15 cellular contexts compared by ENCODE assay signal in the genomic region with DNA sequence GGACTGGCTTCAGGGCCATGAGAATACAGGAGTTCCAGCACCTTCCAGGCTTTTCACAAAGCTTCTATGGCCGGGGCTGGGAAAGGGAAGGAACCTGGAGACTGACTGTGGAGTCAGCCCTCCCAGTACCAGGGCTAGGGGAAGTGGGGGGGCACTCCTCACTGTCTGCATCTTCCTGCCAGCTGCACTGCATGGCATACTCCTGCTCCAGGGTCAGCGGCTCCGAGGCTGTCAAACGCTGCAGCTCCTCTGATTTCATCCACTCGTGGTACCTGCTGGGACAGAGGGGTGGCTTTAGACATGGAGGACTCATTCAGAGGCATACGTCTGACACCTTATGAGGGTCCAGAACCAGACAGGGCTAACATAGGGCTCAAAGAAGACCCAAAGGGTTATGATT. TPM values are rescaled to one million over a fixed set of nuclear protein-coding genes. Genes with fewer than 3 reads are reported as not detected.
DNase-seq lines count a peak whose midpoint lies in the region; ATAC-seq and TF ChIP-seq lines count a peak whose summit lies in the region.
"Had no signal": no experiment of that assay in that cellular context is flagged by ENCODE, and none has a peak within 500 bp of the region (broad histone marks: within the 10 kb centered on the region; RNA-seq: fewer than 3 reads in every experiment).

No MANE protein-coding gene starts in this region.

- H3K9me3 Mint-ChIP-seq in CD4-positive, CD25-positive, alpha-beta regulatory T cell: peaks cover 0 to 2% (median 0%) of the 10 kb centered on the region in 7 donors
- H3K9me3 Mint-ChIP-seq in nephron progenitor cell: no peaks in the 10 kb centered on the region

- no peak for TF ChIP-seq RAD21 in HCT116 (IDR thresholded peaks at IDR 0.05; ENCODE audit: low read depth)

- intact Hi-C loops in HCT116 (cut with micrococcal nuclease): no loop called here
- intact Hi-C loops in adrenal gland (cut with DNase I): no loop called here

- CTCF ChIA-PET in HCT116 (lab: Charles Lee): interaction anchor here (1.3 to 4.8 kb wide), 3 partner anchors 28 to 116 kb away, joined by 3 to 55 read pairs (median 20); no protein-coding TSS in a partner anchor

- peaks cover 4 to 64% (median 40%) of the 10 kb centered on the region in 4 donors for H3K4me1 Mint-ChIP-seq in CD4-positive, CD25-positive, alpha-beta regulatory T cell
- peaks cover 42% of the 10 kb centered on the region for H3K4me1 Mint-ChIP-seq in nephron progenitor cell

- no peaks in the 10 kb centered on the region for H3K9me2 ChIP-seq in HCT116 (ENCODE audit: insufficient read depth)

- H3K36me3 Mint-ChIP-seq in CD4-positive, CD25-positive, alpha-beta regulatory T cell: peaks cover 37% of the 10 kb centered on the region
- peaks cover 33% of the 10 kb centered on the region for H3K36me3 Mint-ChIP-seq in nephron progenitor cell (ENCODE audit: low read depth)

- TF ChIP-seq POLR2A in HCT116 (IDR thresholded peaks at IDR 0.05; ENCODE audit: borderline replicate concordance, extremely low read depth, insufficient read depth, insufficient read length) (no peak), adrenal gland (IDR thresholded peaks at IDR 0.05) (no peak), erythroblast (IDR thresholded peaks at IDR 0.05; ENCODE audit: low read length) (no peak)

- H3K36me3 ChIP-seq in CD4-positive, CD25-positive, alpha-beta regulatory T cell (ENCODE audit: control insufficient read depth, insufficient read depth, low read length): peaks cover 42% of the 10 kb centered on the region
- peaks cover 15 to 47% of the 10 kb centered on the region in 2 experiments; a peak in 3 of 4 replicates for H3K36me3 ChIP-seq in HCT116 (ENCODE audit: control insufficient read depth in 1 of 2, insufficient read depth in 2 of 2, low read length in 2 of 2)
- H3K36me3 ChIP-seq in adrenal gland (replicated peaks in 1 of 2): peaks cover 0 to 41% of the 10 kb centered on the region in 2 donors
- H3K36me3 ChIP-seq: cardiac muscle cell had no signal

- H3K27me3 ChIP-seq in CD4-positive, CD25-positive, alpha-beta regulatory T cell (ENCODE audit: control insufficient read depth, insufficient read depth, low read length): no peaks in the 10 kb centered on the region
- no peaks in the 10 kb centered on the region for H3K27me3 ChIP-seq in HCT116 (ENCODE audit: insufficient read depth, low read length)
- no peaks in the 10 kb centered on the region for H3K27me3 ChIP-seq in adrenal gland
- H3K27me3 ChIP-seq: cardiac muscle cell, left lung, SJSA1, testis had no signal

- ATAC-seq in CD4-positive, CD25-positive, alpha-beta regulatory T cell (ENCODE audit: low read depth in 2 of 2): no peak
- ATAC-seq in HCT116: no peak
- ATAC-seq: left lung had no signal

- POLR2A ChIA-PET in HCT116 (lab: Charles Lee): no interaction called here

- H3K4me2 ChIP-seq in HCT116 (ENCODE audit: low read length): no peak overlapping the region

- no peak overlapping the region for H3K9ac ChIP-seq in HCT116 (ENCODE audit: low read length)

- H3K4me3 Mint-ChIP-seq in CD4-positive, CD25-positive, alpha-beta regulatory T cell: peak overlapping the region in 3 of 4 donors; percentile 15 to 87 (median 70)
- peak overlapping the region; percentile 70 for H3K4me3 Mint-ChIP-seq in nephron progenitor cell

- BruUV-seq in HCT116 (replicated peaks; lab: Mats Ljungman, UMichigan): no TSS peak

- no peaks in the 10 kb centered on the region for H3K27me3 Mint-ChIP-seq in CD4-positive, CD25-positive, alpha-beta regulatory T cell
- H3K27me3 Mint-ChIP-seq in nephron progenitor cell (ENCODE audit: low read depth, poor library complexity): no peaks in the 10 kb centered on the region

- WGBS in adrenal gland, 4 donors: 20 to 53% (median 44%) methylated on average over 1 to 6 of the region's 6 CpGs

- H3K79me2 ChIP-seq in HCT116 (ENCODE audit: insufficient read depth, low read length): peaks cover 55% of the 10 kb centered on the region

- DNase-seq in CD4-positive, CD25-positive, alpha-beta regulatory T cell: no peak
- DNase-seq in HCT116 (ENCODE audit: low read depth, low spot score): no peak
- peak in 5 of 7 donors; percentile 38 to 74 (median 61) for DNase-seq in adrenal gland
- no peak for DNase-seq in nephron progenitor cell
- no peak for DNase-seq in erythroblast (lab: John Stamatoyannopoulos, UW)
- no peak for DNase-seq in Kasumi-1 (lab: John Stamatoyannopoulos, UW)
- DNase-seq in stimulated activated CD4-positive, alpha-beta T cell treated with anti-CD3 and anti-CD28 coated beads, Interleukin-12 subunit alpha, Interleukin-12 subunit beta, amount 100 ng/mL, for 4 hours: no peak
- DNase-seq: activated naive CD4-positive, alpha-beta T cell treated with anti-CD3 and anti-CD28 coated beads, Interleukin-2, amount 50 U/mL, for 16 hours; C1 segment of cervical spinal cord; effector CD8-positive, alpha-beta T cell; left lung; NCI-H510A; testis had no signal

- TF ChIP-seq CTCF in HCT116 (IDR thresholded peaks at IDR 0.05 in 2 of 3, conservative IDR thresholded peaks at IDR 0.05 in 1 of 3; ENCODE audit: borderline replicate concordance in 1 of 3, insufficient read depth in 1 of 3, low read depth in 2 of 3, low read length in 2 of 3): no peak
- no peak for TF ChIP-seq CTCF in adrenal gland (IDR thresholded peaks at IDR 0.05)
- TF ChIP-seq CTCF in nephron progenitor cell (IDR thresholded peaks at IDR 0.05): no peak

- H3K27ac Mint-ChIP-seq in CD4-positive, CD25-positive, alpha-beta regulatory T cell: peak overlapping the region; percentile 26 to 82 (median 36)
- peak overlapping the region; percentile 36 for H3K27ac Mint-ChIP-seq in nephron progenitor cell

- H4K20me1 ChIP-seq in HCT116 (ENCODE audit: insufficient read depth): no peaks in the 10 kb centered on the region

- H3K9me3 ChIP-seq in CD4-positive, CD25-positive, alpha-beta regulatory T cell (ENCODE audit: control insufficient read depth in 2 of 2, low read length in 2 of 2): no peaks in the 10 kb centered on the region
- H3K9me3 ChIP-seq in HCT116 (ENCODE audit: control insufficient read depth in 1 of 2, insufficient read depth in 1 of 2, low read depth in 1 of 2, low read length in 2 of 2): no peaks in the 10 kb centered on the region
- no peaks in the 10 kb centered on the region for H3K9me3 ChIP-seq in adrenal gland (replicated peaks in 1 of 3)
- H3K9me3 ChIP-seq: left lung, SJSA1, testis had no signal

- H3K4me3 ChIP-seq in CD4-positive, CD25-positive, alpha-beta regulatory T cell (ENCODE audit: low read depth, low read length): no peak overlapping the region
- H3K4me3 ChIP-seq in HCT116 (replicated peaks in 1 of 2; ENCODE audit: low read depth in 1 of 2, low read length in 2 of 2) (no peak overlapping the region), adrenal gland (no peak overlapping the region)
- H3K4me3 ChIP-seq: cardiac muscle cell, left lung, SJSA1, testis had no signal

- peak overlapping the region; percentile 31 for H3K27ac ChIP-seq in CD4-positive, CD25-positive, alpha-beta regulatory T cell (ENCODE audit: insufficient read depth, low read length, poor library complexity, severe bottlenecking)
- H3K27ac ChIP-seq in HCT116 (ENCODE audit: low read depth, low read length) (peak overlapping the region; percentile 22; the same call in 1 of the 2 replicates), adrenal gland (peak overlapping the region in 4 of 5 donors; percentile 20 to 89 (median 80))
- H3K27ac ChIP-seq: cardiac muscle cell, left lung, SJSA1, testis had no signal

- H3K4me1 ChIP-seq in CD4-positive, CD25-positive, alpha-beta regulatory T cell (ENCODE audit: control insufficient read depth, insufficient read depth, low read length, poor library complexity, severe bottlenecking): peaks cover 33% of the 10 kb centered on the region
- peaks cover 9 to 21% of the 10 kb centered on the region in 2 experiments for H3K4me1 ChIP-seq in HCT116 (ENCODE audit: control insufficient read depth in 1 of 2, insufficient read depth in 2 of 2, low read length in 2 of 2)
- H3K4me1 ChIP-seq in adrenal gland (replicated peaks in 1 of 2): peaks cover 52 to 57% of the 10 kb centered on the region in 2 donors

- H2AFZ ChIP-seq in HCT116 (ENCODE audit: low read depth, low read length, poor library complexity, severe bottlenecking): no peak overlapping the region

- RAD21 ChIA-PET in HCT116 (lab: Charles Lee; ENCODE audit: low non-redundant PET in 1 of 2, low total read pairs in 2 of 2, uncharacterized antibody in 2 of 2, unreplicated experiment in 2 of 2): no interaction called here

TF ChIP-seq in HCT116, 20 proteins besides CTCF, POLR2A, EP300 and RAD21:
- TF ChIP-seq YY1 (IDR thresholded peaks at IDR 0.05; ENCODE audit: extremely low read depth, insufficient replicate concordance, low read depth, low read length) (no peak), JUND (IDR thresholded peaks at IDR 0.05) (no peak), ZNF274 (IDR thresholded peaks at IDR 0.05; ENCODE audit: low read depth, low read length) (no peak)
- TF ChIP-seq, protein P1, sequence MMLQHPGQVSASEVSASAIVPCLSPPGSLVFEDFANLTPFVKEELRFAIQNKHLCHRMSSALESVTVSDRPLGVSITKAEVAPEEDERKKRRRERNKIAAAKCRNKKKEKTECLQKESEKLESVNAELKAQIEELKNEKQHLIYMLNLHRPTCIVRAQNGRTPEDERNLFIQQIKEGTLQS (IDR thresholded peaks at IDR 0.05): no peak

RNA-seq across cellular contexts. Expression of a gene that starts 2.7 kb away (rescaled TPM):
- total RNA-seq in CD4-positive, CD25-positive, alpha-beta regulatory T cell: 35.4 TPM
- 10 to 100 TPM; 16.2 to 22.0 (median 17.7) TPM for polyA plus RNA-seq in CD4-positive, CD25-positive, alpha-beta regulatory T cell
- 88.7 TPM for total RNA-seq in HCT116 (2021; ENCODE audit: unreplicated experiment)
- polyA plus RNA-seq in HCT116 (2012): 67.7 and 68.5 TPM in 2 replicates
- 100 to 1,000 TPM in 1 of 8 donors, 10 to 100 TPM in 7; 23.1 to 149 (median 62.4) TPM for total RNA-seq in adrenal gland
- polyA plus RNA-seq in adrenal gland: 100 to 1,000 TPM in 2 of 3 donors, 10 to 100 TPM in 1; 91.6 to 112 (median 104) TPM

RNA-seq across cellular contexts. Expression of a gene that starts 25.0 kb away (rescaled TPM):
- total RNA-seq in CD4-positive, CD25-positive, alpha-beta regulatory T cell: 177 TPM
- polyA plus RNA-seq in CD4-positive, CD25-positive, alpha-beta regulatory T cell: 100 to 1,000 TPM; 373 to 453 (median 405) TPM
- total RNA-seq in HCT116 (2021; ENCODE audit: unreplicated experiment): 129 TPM
- 71.3 and 81.9 TPM in 2 replicates for polyA plus RNA-seq in HCT116 (2012)
- total RNA-seq in adrenal gland: 100 to 1,000 TPM; 146 to 277 (median 226) TPM
- polyA plus RNA-seq in adrenal gland: 100 to 1,000 TPM in 1 of 3 donors, 10 to 100 TPM in 2; 45.9 to 277 (median 57.8) TPM

RNA-seq across cellular contexts. Expression of a gene that starts 36.4 kb away (rescaled TPM):
- 85.5 TPM for total RNA-seq in CD4-positive, CD25-positive, alpha-beta regulatory T cell
- polyA plus RNA-seq in CD4-positive, CD25-positive, alpha-beta regulatory T cell: 100 to 1,000 TPM in 2 of 4 donors, 10 to 100 TPM in 2; 75.6 to 159 (median 104) TPM
- 8.2 TPM for total RNA-seq in HCT116 (2021; ENCODE audit: unreplicated experiment)
- 10.4 and 11.7 TPM in 2 replicates for polyA plus RNA-seq in HCT116 (2012)
- 1 to 10 TPM; 2.1 to 6.6 (median 3.6) TPM for total RNA-seq in adrenal gland
- polyA plus RNA-seq in adrenal gland: 1 to 10 TPM in 2 of 3 donors, under 1 TPM in 1; 0.57 to 2.3 (median 2.0) TPM

Comparison
In these comparisons a context has a peak if more than half of its experiments do, and no peak if none do; other contexts are left out.
1. DNase-seq: peak in adrenal gland (5 of 7); none in CD4-positive, CD25-positive, alpha-beta regulatory T cell (0 of 3), HCT116 (single experiment), nephron progenitor cell (single experiment), erythroblast (0 of 2), Kasumi-1 (0 of 2) and stimulated activated CD4-positive, alpha-beta T cell treated with anti-CD3 and anti-CD28 coated beads, Interleukin-12 subunit alpha, Interleukin-12 subunit beta, amount 100 ng/mL, for 4 hours (single experiment).
2. H3K27ac ChIP-seq: peak in every context shown above with its lines; median percentile 80 in adrenal gland; 31 in CD4-positive, CD25-positive, alpha-beta regulatory T cell; 22 in HCT116.